ENCODE assay signal across 29 cellular contexts in genomic region chr11:128345316-128345715, GRCh38.
DNase-seq lines count a peak whose midpoint lies in the region; ATAC-seq, FAIRE-seq and TF ChIP-seq lines count a peak whose summit lies in the region.
"Had no signal": no experiment of that assay in that cellular context is flagged by ENCODE, and none has a peak within 500 bp of the region (broad histone marks: within the 10 kb centered on the region; RNA-seq: fewer than 3 reads in every experiment).

No MANE protein-coding gene starts in this region.

- FAIRE-seq in GM12892 (lab: Jason Lieb, UNC), result no peak
- FAIRE-seq: G401.6 had no signal

- POLR2A ChIA-PET in CD8-positive, alpha-beta memory T cell (lab: Charles Lee), result interaction anchor here (0.9 to 2.3 kb wide), 2 partner anchors 16 to 21 kb away, joined by 3 to 9 read pairs; no protein-coding TSS in a partner anchor
- POLR2A ChIA-PET in activated CD4-positive, alpha-beta memory T cell treated with anti-CD3 and anti-CD28 coated beads, Interleukin-2, amount 10 ng/mL, durations not matched to agents 7 days and 5 days (lab: Charles Lee), result interaction anchor here (0.7 to 10.1 kb wide), 9 partner anchors 19 to 384 kb away, joined by 3 to 146 read pairs (median 4); no protein-coding TSS in a partner anchor
- POLR2A ChIA-PET in naive thymus-derived CD4-positive, alpha-beta T cell (lab: Charles Lee), result interaction anchor here (0.7 to 2.6 kb wide), 7 partner anchors 8 to 279 kb away, joined by 3 to 6 read pairs (median 3); no protein-coding TSS in a partner anchor

- DNase-seq in activated T-cell treated with anti-CD3 and anti-CD28 coated beads, Interleukin-2, amount 50 U/mL, for 24 hours, result no peak
- DNase-seq in activated T-cell treated with anti-CD3 and anti-CD28 coated beads, Interleukin-2, amount 50 U/mL, for 1 hour, result no peak
- DNase-seq in CD8-positive, alpha-beta memory T cell, result peak in 3 of 5 donors; percentile 11 to 74 (median 57)
- DNase-seq in activated CD4-positive, alpha-beta memory T cell treated with anti-CD3 and anti-CD28 coated beads, Interleukin-2, amount 10 ng/mL, durations not matched to agents 7 days and 5 days, result no peak
- DNase-seq in naive thymus-derived CD4-positive, alpha-beta T cell, result peak in 6 of 9 donors; percentile 28 to 70 (median 44)
- DNase-seq in erythroblast (lab: John Stamatoyannopoulos, UW) (no peak), GM12892 (ENCODE audit: insufficient read length) (no peak)
- DNase-seq: anterior cingulate cortex; BE2C; Caco-2; DMS79; H7; KG1; kidney glomerular epithelial cell; NCI-H1417; NCI-H2029; NCI-H526 treated with DMSO at 0.1 percent for 48 hours; right cardiac atrium; SK-N-SH; stimulated activated CD4-positive, alpha-beta T cell treated with anti-CD3 and anti-CD28 coated beads, Interleukin-1b, Interleukin-23, amount 100 ng/mL, for 48 hours; stomach; T1000; uterus had no signal

- H3K27me3 ChIP-seq in CD8-positive, alpha-beta memory T cell (ENCODE audit: insufficient read depth, low read length, poor library complexity, severe bottlenecking), result no peaks in the 10 kb centered on the region
- no peaks in the 10 kb centered on the region for H3K27me3 ChIP-seq in naive thymus-derived CD4-positive, alpha-beta T cell (ENCODE audit: control insufficient read depth in 2 of 2, insufficient read depth in 2 of 2, low read length in 2 of 2)
- H3K27me3 ChIP-seq: BE2C, breast epithelium, gastroesophageal sphincter, stomach, uterus had no signal

- H3K4me1 Mint-ChIP-seq in activated T-cell treated with anti-CD3 and anti-CD28 coated beads, Interleukin-2, amount 50 U/mL, for 24 hours (ENCODE audit: low read depth), result peaks cover 92% of the 10 kb centered on the region
- H3K4me1 Mint-ChIP-seq in CD8-positive, alpha-beta memory T cell, result peaks cover 65 to 89% (median 87%) of the 10 kb centered on the region in 3 donors
- peaks cover 82% of the 10 kb centered on the region for H3K4me1 Mint-ChIP-seq in activated CD4-positive, alpha-beta memory T cell treated with anti-CD3 and anti-CD28 coated beads, Interleukin-2, amount 10 ng/mL, durations not matched to agents 7 days and 5 days
- peaks cover 47 to 97% (median 91%) of the 10 kb centered on the region in 7 donors for H3K4me1 Mint-ChIP-seq in naive thymus-derived CD4-positive, alpha-beta T cell

- no peaks in the 10 kb centered on the region for H3K27me3 Mint-ChIP-seq in activated T-cell treated with anti-CD3 and anti-CD28 coated beads, Interleukin-2, amount 50 U/mL, for 24 hours
- no peaks in the 10 kb centered on the region for H3K27me3 Mint-ChIP-seq in CD8-positive, alpha-beta memory T cell
- no peaks in the 10 kb centered on the region for H3K27me3 Mint-ChIP-seq in activated CD4-positive, alpha-beta memory T cell treated with anti-CD3 and anti-CD28 coated beads, Interleukin-2, amount 10 ng/mL, durations not matched to agents 7 days and 5 days
- no peaks in the 10 kb centered on the region for H3K27me3 Mint-ChIP-seq in naive thymus-derived CD4-positive, alpha-beta T cell

- peaks cover 16% of the 10 kb centered on the region for H3K9me3 Mint-ChIP-seq in activated T-cell treated with anti-CD3 and anti-CD28 coated beads, Interleukin-2, amount 50 U/mL, for 24 hours
- H3K9me3 Mint-ChIP-seq in CD8-positive, alpha-beta memory T cell, result no peaks in the 10 kb centered on the region
- H3K9me3 Mint-ChIP-seq in activated CD4-positive, alpha-beta memory T cell treated with anti-CD3 and anti-CD28 coated beads, Interleukin-2, amount 10 ng/mL, durations not matched to agents 7 days and 5 days, result peaks cover 1% of the 10 kb centered on the region
- peaks cover 0 to 7% (median 0%) of the 10 kb centered on the region in 11 donors for H3K9me3 Mint-ChIP-seq in naive thymus-derived CD4-positive, alpha-beta T cell
- H3K9me3 Mint-ChIP-seq: WTC11 had no signal

- peak overlapping the region; percentile 73 for H3K27ac Mint-ChIP-seq in activated T-cell treated with anti-CD3 and anti-CD28 coated beads, Interleukin-2, amount 50 U/mL, for 24 hours
- peak overlapping the region; percentile 66 to 97 (median 92) for H3K27ac Mint-ChIP-seq in CD8-positive, alpha-beta memory T cell
- peak overlapping the region; percentile 50 for H3K27ac Mint-ChIP-seq in activated CD4-positive, alpha-beta memory T cell treated with anti-CD3 and anti-CD28 coated beads, Interleukin-2, amount 10 ng/mL, durations not matched to agents 7 days and 5 days
- peak overlapping the region; percentile 58 to 99 (median 93) for H3K27ac Mint-ChIP-seq in naive thymus-derived CD4-positive, alpha-beta T cell
- H3K27ac Mint-ChIP-seq: activated naive CD4-positive, alpha-beta T cell treated with anti-CD3 and anti-CD28 coated beads, Interleukin-2, amount 50 U/mL, for 72 hours; WTC11 had no signal

- intact Hi-C loops in naive thymus-derived CD4-positive, alpha-beta T cell (cut with micrococcal nuclease), result loop anchor here in 1 of 2 donors (1.0 to 2.0 kb wide), 3 partner anchors 21 to 77 kb away; no protein-coding TSS in a partner anchor

- H3K27ac ChIP-seq in CD8-positive, alpha-beta memory T cell (ENCODE audit: low read depth, low read length), result peak overlapping the region; percentile 63
- H3K27ac ChIP-seq in naive thymus-derived CD4-positive, alpha-beta T cell (ENCODE audit: low read depth, low read length), result no peak overlapping the region
- H3K27ac ChIP-seq: breast epithelium, gastroesophageal sphincter, stomach, uterus had no signal

- TF ChIP-seq POLR2A in erythroblast (IDR thresholded peaks at IDR 0.05; ENCODE audit: low read length) (no peak), GM12892 (IDR thresholded peaks at IDR 0.05; ENCODE audit: low read depth, low read length) (no peak)

- CTCF ChIA-PET in CD8-positive, alpha-beta memory T cell (lab: Charles Lee), result interaction anchor here (1.0 to 1.9 kb wide), 3 partner anchors 14 to 78 kb away, joined by 3 to 6 read pairs (median 3); no protein-coding TSS in a partner anchor
- CTCF ChIA-PET in activated CD4-positive, alpha-beta memory T cell treated with anti-CD3 and anti-CD28 coated beads, Interleukin-2, amount 10 ng/mL, durations not matched to agents 7 days and 5 days (lab: Charles Lee), result interaction anchor here (0.6 to 2.4 kb wide), 3 partner anchors 15 to 43 kb away, joined by 3 to 5 read pairs (median 4); no protein-coding TSS in a partner anchor
- CTCF ChIA-PET in naive thymus-derived CD4-positive, alpha-beta T cell (lab: Charles Lee), result interaction anchor here (0.7 kb wide), 1 partner anchor 26 kb away, joined by 3 read pairs; no protein-coding TSS in a partner anchor

- H3K36me3 Mint-ChIP-seq in activated T-cell treated with anti-CD3 and anti-CD28 coated beads, Interleukin-2, amount 50 U/mL, for 24 hours (ENCODE audit: low read depth), result peaks cover 2% of the 10 kb centered on the region
- peaks cover 0 to 11% (median 5%) of the 10 kb centered on the region in 3 donors for H3K36me3 Mint-ChIP-seq in CD8-positive, alpha-beta memory T cell
- peaks cover 6% of the 10 kb centered on the region for H3K36me3 Mint-ChIP-seq in activated CD4-positive, alpha-beta memory T cell treated with anti-CD3 and anti-CD28 coated beads, Interleukin-2, amount 10 ng/mL, durations not matched to agents 7 days and 5 days (ENCODE audit: low read depth)
- peaks cover 0 to 15% (median 4%) of the 10 kb centered on the region in 5 donors for H3K36me3 Mint-ChIP-seq in naive thymus-derived CD4-positive, alpha-beta T cell
- H3K36me3 Mint-ChIP-seq: WTC11 had no signal

- H3K4me3 Mint-ChIP-seq in activated T-cell treated with anti-CD3 and anti-CD28 coated beads, Interleukin-2, amount 50 U/mL, for 24 hours, result no peak overlapping the region
- H3K4me3 Mint-ChIP-seq in CD8-positive, alpha-beta memory T cell, result peak overlapping the region; percentile 4 to 72 (median 55)
- H3K4me3 Mint-ChIP-seq in activated CD4-positive, alpha-beta memory T cell treated with anti-CD3 and anti-CD28 coated beads, Interleukin-2, amount 10 ng/mL, durations not matched to agents 7 days and 5 days, result no peak overlapping the region
- H3K4me3 Mint-ChIP-seq in naive thymus-derived CD4-positive, alpha-beta T cell, result peak overlapping the region in 6 of 10 donors; percentile 15 to 64 (median 35)
- H3K4me3 Mint-ChIP-seq: WTC11 had no signal

- H3K4me3 ChIP-seq in CD8-positive, alpha-beta memory T cell (ENCODE audit: low read length), result no peak overlapping the region
- no peak overlapping the region for H3K4me3 ChIP-seq in naive thymus-derived CD4-positive, alpha-beta T cell (ENCODE audit: low read length)
- H3K4me3 ChIP-seq: breast epithelium, gastroesophageal sphincter, stomach, uterus had no signal

- H3K4me1 ChIP-seq in CD8-positive, alpha-beta memory T cell (ENCODE audit: insufficient read depth, low read length), result peaks cover 71% of the 10 kb centered on the region
- peaks cover 59 to 62% of the 10 kb centered on the region in 2 donors for H3K4me1 ChIP-seq in naive thymus-derived CD4-positive, alpha-beta T cell (ENCODE audit: control insufficient read depth in 2 of 2, insufficient read depth in 2 of 2, low read length in 2 of 2)
- H3K4me1 ChIP-seq: BE2C, breast epithelium, Caco-2, uterus had no signal

- H3K9me3 ChIP-seq in CD8-positive, alpha-beta memory T cell (ENCODE audit: low read length), result no peaks in the 10 kb centered on the region
- H3K9me3 ChIP-seq in naive thymus-derived CD4-positive, alpha-beta T cell (ENCODE audit: control insufficient read depth in 2 of 3, low read length in 3 of 3), result no peaks in the 10 kb centered on the region
- H3K9me3 ChIP-seq: BE2C, breast epithelium, Caco-2, gastroesophageal sphincter, SK-N-SH, stomach, uterus had no signal

- ATAC-seq in naive thymus-derived CD4-positive, alpha-beta T cell, result peak; percentile 63
- ATAC-seq: activated naive CD4-positive, alpha-beta T cell treated with anti-CD3 and anti-CD28 coated beads, Interleukin-2, amount 50 U/mL, for 72 hours; gastroesophageal sphincter; right cardiac atrium; Right ventricle myocardium inferior; WTC11 had no signal

- H3K36me3 ChIP-seq in CD8-positive, alpha-beta memory T cell (ENCODE audit: insufficient read depth, low read length), result no peaks in the 10 kb centered on the region
- no peaks in the 10 kb centered on the region for H3K36me3 ChIP-seq in naive thymus-derived CD4-positive, alpha-beta T cell (ENCODE audit: control insufficient read depth in 2 of 3, insufficient read depth in 3 of 3, low read length in 3 of 3)
- H3K36me3 ChIP-seq: BE2C, breast epithelium, gastroesophageal sphincter, stomach, uterus had no signal

Comparison
In these comparisons a context has a peak if more than half of its experiments do, and no peak if none do; other contexts are left out.
1. DNase-seq: peak in CD8-positive, alpha-beta memory T cell (3 of 5) and naive thymus-derived CD4-positive, alpha-beta T cell (6 of 9); none in activated T-cell treated with anti-CD3 and anti-CD28 coated beads, Interleukin-2, amount 50 U/mL, for 24 hours (single experiment), activated T-cell treated with anti-CD3 and anti-CD28 coated beads, Interleukin-2, amount 50 U/mL, for 1 hour (single experiment), activated CD4-positive, alpha-beta memory T cell treated with anti-CD3 and anti-CD28 coated beads, Interleukin-2, amount 10 ng/mL, durations not matched to agents 7 days and 5 days (single experiment), erythroblast (0 of 2) and GM12892 (single experiment).
2. H3K4me3 Mint-ChIP-seq: peak in CD8-positive, alpha-beta memory T cell (7 of 7) and naive thymus-derived CD4-positive, alpha-beta T cell (6 of 10); none in activated T-cell treated with anti-CD3 and anti-CD28 coated beads, Interleukin-2, amount 50 U/mL, for 24 hours (single experiment) and activated CD4-positive, alpha-beta memory T cell treated with anti-CD3 and anti-CD28 coated beads, Interleukin-2, amount 10 ng/mL, durations not matched to agents 7 days and 5 days (single experiment).
3. Peak in every context shown above with its lines, with median percentiles within 50 percentile points of each other: H3K27ac Mint-ChIP-seq.